27 cellular contexts compared by ENCODE assay signal in genomic region chr11:78744202-78744601, GRCh38.
DNase-seq lines count a peak whose midpoint lies in the region; ATAC-seq, FAIRE-seq and TF ChIP-seq lines count a peak whose summit lies in the region.
"Had no signal": no experiment of that assay in that cellular context is flagged by ENCODE, and none has a peak within 500 bp of the region (broad histone marks: within the 10 kb centered on the region; RNA-seq: fewer than 3 reads in every experiment).

No MANE protein-coding gene starts in this region.

- no peak overlapping the region for H3K4me3 ChIP-seq in bronchial epithelial cell (ENCODE audit: low read depth, low read length)
- H3K4me3 ChIP-seq in epithelial cell of esophagus (ENCODE audit: low read length): no peak overlapping the region
- no peak overlapping the region for H3K4me3 ChIP-seq in mesendoderm (ENCODE audit: low read length)
- H3K4me3 ChIP-seq: BLaER1, GM12878 had no signal

- H4K5ac ChIP-seq in mesendoderm (ENCODE audit: low read length): no peak overlapping the region

- no peak overlapping the region for H3K9ac ChIP-seq in mesendoderm (ENCODE audit: low read length)
- H3K9ac ChIP-seq: BLaER1 had no signal

- DNase-seq in bronchial epithelial cell (ENCODE audit: low read depth) (peak; percentile 89), epithelial cell of esophagus (ENCODE audit: low read depth) (peak; percentile 88), mesendoderm (no peak), occipital lobe (lab: John Stamatoyannopoulos, UW) (no peak), NCI-H2227 (lab: John Stamatoyannopoulos, UW; ENCODE audit: unreplicated experiment) (no peak)
- DNase-seq: 8988T; ACHN; BE2C; C1 segment of cervical spinal cord; CD4-positive, alpha-beta memory T cell; CD4-positive, CD25-positive, alpha-beta regulatory T cell; CD8-positive, alpha-beta memory T cell; COR-L47; DMS 273 treated with DMSO at 0.1 percent for 48 hours; DMS153; DMS53; DMS79; DND-41; EL; GDM1 had no signal

- H2AK5ac ChIP-seq in mesendoderm (ENCODE audit: low read length): no peak overlapping the region

- no CpG with 5 or more reads among the region's 6 CpGs for WGBS in mesendoderm (ENCODE audit: extremely low coverage, insufficient coverage, low lambda C conversion rate)

- no peak overlapping the region for H3K4me2 ChIP-seq in mesendoderm (ENCODE audit: low read length)
- H3K4me2 ChIP-seq: BLaER1 had no signal

- no peak overlapping the region for H3K27ac ChIP-seq in mesendoderm (ENCODE audit: low read depth, low read length)
- H3K27ac ChIP-seq: BLaER1 had no signal

- peak; percentile 28 for FAIRE-seq in bronchial epithelial cell (lab: Jason Lieb, UNC)
- FAIRE-seq: A204.1, GM12878, GM18507 had no signal

- no peak overlapping the region for H3K56ac ChIP-seq in mesendoderm (ENCODE audit: low read length)

- H3K4me1 ChIP-seq in mesendoderm (ENCODE audit: control insufficient read depth, low read depth, low read length): peaks cover 5% of the 10 kb centered on the region

- no peak overlapping the region for H2BK5ac ChIP-seq in mesendoderm (ENCODE audit: low read length)

- ATAC-seq in esophagus mucosa (peak; percentile 67), GM21360 (IDR thresholded peaks at IDR 0.05; ENCODE audit: unreplicated experiment) (no peak), HG03135 (IDR thresholded peaks at IDR 0.05; ENCODE audit: unreplicated experiment) (no peak)
- ATAC-seq: GM12878 had no signal

- peak overlapping the region; percentile 18 for H3K23ac ChIP-seq in mesendoderm (ENCODE audit: low read length)

- H3K4ac ChIP-seq in mesendoderm (ENCODE audit: low read depth, low read length): no peak overlapping the region

- no peak overlapping the region for H4K8ac ChIP-seq in mesendoderm (ENCODE audit: low read depth, low read length)

- no peak for TF ChIP-seq CTCF in bronchial epithelial cell (IDR thresholded peaks at IDR 0.05; ENCODE audit: insufficient read depth, low read length, severe bottlenecking)
- TF ChIP-seq CTCF in epithelial cell of esophagus (IDR thresholded peaks at IDR 0.05; ENCODE audit: insufficient read depth, low read depth, low read length, missing control alignments): no peak

- H2BK120ac ChIP-seq in mesendoderm (ENCODE audit: low read depth, low read length): no peak overlapping the region

- no peak overlapping the region for H3K18ac ChIP-seq in mesendoderm (ENCODE audit: low read length)

- H3K79me2 ChIP-seq in mesendoderm (ENCODE audit: control insufficient read depth, insufficient read depth, low read length): no peaks in the 10 kb centered on the region

- no peaks in the 10 kb centered on the region for H3K36me3 ChIP-seq in bronchial epithelial cell (ENCODE audit: control insufficient read depth, insufficient read depth, low read length)
- H3K36me3 ChIP-seq in mesendoderm (ENCODE audit: control insufficient read depth, insufficient read depth, low read length): no peaks in the 10 kb centered on the region

- no peaks in the 10 kb centered on the region for H3K27me3 ChIP-seq in bronchial epithelial cell (ENCODE audit: control insufficient read depth, insufficient read depth, low read length)
- no peaks in the 10 kb centered on the region for H3K27me3 ChIP-seq in mesendoderm (ENCODE audit: insufficient read depth, low read length, poor library complexity)
- H3K27me3 ChIP-seq: BE2C, BLaER1 had no signal

- no peak overlapping the region for H2BK15ac ChIP-seq in mesendoderm (replicated peaks; ENCODE audit: low read depth)

- H3K79me1 ChIP-seq in mesendoderm (ENCODE audit: low read length): no peaks in the 10 kb centered on the region

Comparison
In these comparisons a context has a peak if more than half of its experiments do, and no peak if none do; other contexts are left out.
1. DNase-seq: peak in bronchial epithelial cell (single experiment) and epithelial cell of esophagus (single experiment); none in mesendoderm (single experiment), occipital lobe (single experiment) and NCI-H2227 (single experiment).